In genomic region chr3:24033818-24034217, GRCh38 we compare ENCODE assay signal across 32 cellular contexts.
"Had no signal": no experiment of that assay in that cellular context is flagged by ENCODE, and none has a peak within 500 bp of the region (broad histone marks: within the 10 kb centered on the region; RNA-seq: fewer than 3 reads in every experiment).

No MANE protein-coding gene starts in this region.

- FAIRE-seq: astrocyte, bronchial epithelial cell had no signal

- ATAC-seq: activated naive CD4-positive, alpha-beta T cell treated with anti-CD3 and anti-CD28 coated beads, Interleukin-2, amount 50 U/mL, for 72 hours; activated naive CD8-positive, alpha-beta T cell treated with anti-CD3 and anti-CD28 coated beads, Interleukin-2, amount 50 U/mL, for 24 hours; activated T-cell treated with anti-CD3 and anti-CD28 coated beads, Interleukin-2, amount 50 U/mL, for 4 hours; activated T-cell treated with anti-CD3 and anti-CD28 coated beads, Interleukin-2, amount 50 U/mL, for 72 hours; activated T-helper 17 cell treated with anti-CD3 and anti-CD28 coated beads, Interleukin-2, amount 50 U/mL, for 72 hours; body of pancreas had no signal

- H3K36me3 ChIP-seq: adrenal gland, ascending aorta, brain microvascular endothelial cell, breast epithelium, cardiac muscle cell had no signal

- H3K27me3 ChIP-seq: adrenal gland, ascending aorta, brain microvascular endothelial cell, breast epithelium, cardiac muscle cell had no signal

- DNase-seq: activated effector memory CD4-positive, alpha-beta T cell treated with anti-CD3 and anti-CD28 coated beads, Interleukin-2, amount 50 U/mL, for 16 hours; activated effector memory CD4-positive, alpha-beta T cell treated with Interleukin-2 at 50 U/mL for 16 hours; activated gamma-delta T cell; activated gamma-delta T cell treated with Interleukin-2 at 50 U/mL for 16 hours; activated naive CD4-positive, alpha-beta T cell; activated naive CD4-positive, alpha-beta T cell treated with anti-CD3 and anti-CD28 coated beads for 36 hours; activated naive CD4-positive, alpha-beta T cell treated with anti-CD3 and anti-CD28 coated beads, Interleukin-2, amount 10 ng/mL, durations not matched to agents 7 days and 5 days; activated naive CD4-positive, alpha-beta T cell treated with anti-CD3 and anti-CD28 coated beads, Interleukin-2, amount 50 U/mL, for 16 hours; activated naive CD4-positive, alpha-beta T cell treated with Interleukin-2 at 50 U/mL for 16 hours; activated naive CD8-positive, alpha-beta T cell treated with anti-CD3 and anti-CD28 coated beads for 36 hours; activated naive CD8-positive, alpha-beta T cell treated with anti-CD3 and anti-CD28 coated beads, Interleukin-2, amount 10 ng/mL, durations not matched to agents 7 days and 5 days; activated naive CD8-positive, alpha-beta T cell treated with anti-CD3 and anti-CD28 coated beads, Interleukin-2, amount 50 U/mL, for 24 hours; activated T-cell treated with anti-CD3 and anti-CD28 coated beads, Interleukin-2, amount 50 U/mL, for 4 hours; activated T-cell treated with anti-CD3 and anti-CD28 coated beads, Interleukin-2, amount 50 U/mL, for 48 hours; activated T-cell treated with anti-CD3 and anti-CD28 coated beads, Interleukin-2, amount 50 U/mL, for 72 hours; adrenal gland; amniotic stem cell; amygdala; anterior cingulate cortex; aorta; body of pancreas; brain microvascular endothelial cell; caudate nucleus; central memory CD4-positive, alpha-beta T cell; cerebellar nuclear complex had no signal

- H3K4me1 ChIP-seq: adrenal gland, ascending aorta, body of pancreas, breast epithelium had no signal

- H3K27ac ChIP-seq: adrenal gland, ascending aorta, body of pancreas, brain microvascular endothelial cell, breast epithelium, cardiac muscle cell had no signal

- H3K9me3 ChIP-seq: adrenal gland, body of pancreas had no signal

- H3K4me3 ChIP-seq: adrenal gland, ascending aorta, body of pancreas, breast epithelium, cardiac muscle cell had no signal
